1 cellular context compared by ENCODE assay signal in genomic region chr10:37855691-37856090, GRCh38.
TF ChIP-seq lines count a peak whose summit lies in the region.

No MANE protein-coding gene starts in this region.

TF ChIP-seq in SK-N-SH treated with all-trans-retinoic acid at 6 μM for 48 hours, 23 proteins besides CTCF, POLR2A, EP300 and RAD21 (continued from another document):
- TF ChIP-seq, protein P1, sequence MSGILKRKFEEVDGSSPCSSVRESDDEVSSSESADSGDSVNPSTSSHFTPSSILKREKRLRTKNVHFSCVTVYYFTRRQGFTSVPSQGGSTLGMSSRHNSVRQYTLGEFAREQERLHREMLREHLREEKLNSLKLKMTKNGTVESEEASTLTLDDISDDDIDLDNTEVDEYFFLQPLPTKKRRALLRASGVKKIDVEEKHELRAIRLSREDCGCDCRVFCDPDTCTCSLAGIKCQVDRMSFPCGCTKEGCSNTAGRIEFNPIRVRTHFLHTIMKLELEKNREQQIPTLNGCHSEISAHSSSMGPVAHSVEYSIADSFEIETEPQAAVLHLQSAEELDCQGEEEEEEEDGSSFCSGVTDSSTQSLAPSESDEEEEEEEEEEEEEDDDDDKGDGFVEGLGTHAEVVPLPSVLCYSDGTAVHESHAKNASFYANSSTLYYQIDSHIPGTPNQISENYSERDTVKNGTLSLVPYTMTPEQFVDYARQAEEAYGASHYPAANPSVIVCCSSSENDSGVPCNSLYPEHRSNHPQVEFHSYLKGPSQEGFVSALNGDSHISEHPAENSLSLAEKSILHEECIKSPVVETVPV (CRISPR knock-in tag; IDR thresholded peaks at IDR 0.05) = no peak
- TF ChIP-seq PPARA (CRISPR knock-in tag; IDR thresholded peaks at IDR 0.05; ENCODE audit: borderline replicate concordance) (no peak), ISL1 (CRISPR knock-in tag; IDR thresholded peaks at IDR 0.05) (no peak), CSDC2 (CRISPR knock-in tag; IDR thresholded peaks at IDR 0.05) (no peak), RARB (CRISPR knock-in tag; IDR thresholded peaks at IDR 0.05) (no peak), ZNF70 (CRISPR knock-in tag; IDR thresholded peaks at IDR 0.05) (no peak), TCF4 (CRISPR knock-in tag; IDR thresholded peaks at IDR 0.05; ENCODE audit: borderline replicate concordance) (no peak), GLIS3 (CRISPR knock-in tag; IDR thresholded peaks at IDR 0.05) (no peak), ZC3H10 (CRISPR knock-in tag; IDR thresholded peaks at IDR 0.05) (no peak), ZNF565 (CRISPR knock-in tag; conservative IDR thresholded peaks at IDR 0.05; ENCODE audit: low read depth) (no peak), ZFP3 (CRISPR knock-in tag; IDR thresholded peaks at IDR 0.05) (no peak)
